In the genomic region with DNA sequence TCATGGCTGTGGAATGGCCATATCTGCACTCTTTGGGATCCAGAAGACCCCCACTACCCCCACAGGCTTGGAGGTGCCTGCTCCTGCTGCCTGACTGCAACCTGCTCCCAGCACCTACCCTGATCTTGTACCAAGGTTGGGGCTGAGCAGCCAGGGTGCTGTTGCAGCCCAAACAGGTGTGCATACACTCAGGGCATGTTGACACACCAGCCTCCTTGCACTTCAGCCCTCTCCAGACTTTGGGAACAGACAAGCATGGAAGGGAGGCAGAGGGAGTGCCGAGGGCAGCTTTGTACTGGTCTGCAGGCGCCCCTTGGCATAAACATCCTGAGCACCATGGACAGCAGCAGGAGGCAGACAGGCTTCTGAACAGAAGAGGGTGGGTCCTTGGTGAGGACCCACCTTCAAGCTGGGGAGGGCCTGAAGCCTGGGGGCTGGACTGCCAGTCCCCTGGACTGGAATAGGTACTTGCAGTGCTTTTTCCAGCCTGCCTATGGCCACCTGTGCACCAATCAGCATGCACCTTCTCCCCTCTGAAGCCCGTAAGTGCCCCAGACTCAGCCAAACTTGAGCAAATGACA, we compare ENCODE assay signal across 3 cellular contexts.
TF ChIP-seq lines count a peak whose summit lies in the region.

No MANE protein-coding gene starts in this region.

TF ChIP-seq in SK-N-SH, 30 proteins besides CTCF, POLR2A, EP300 and RAD21:
- TF ChIP-seq, protein P1, sequence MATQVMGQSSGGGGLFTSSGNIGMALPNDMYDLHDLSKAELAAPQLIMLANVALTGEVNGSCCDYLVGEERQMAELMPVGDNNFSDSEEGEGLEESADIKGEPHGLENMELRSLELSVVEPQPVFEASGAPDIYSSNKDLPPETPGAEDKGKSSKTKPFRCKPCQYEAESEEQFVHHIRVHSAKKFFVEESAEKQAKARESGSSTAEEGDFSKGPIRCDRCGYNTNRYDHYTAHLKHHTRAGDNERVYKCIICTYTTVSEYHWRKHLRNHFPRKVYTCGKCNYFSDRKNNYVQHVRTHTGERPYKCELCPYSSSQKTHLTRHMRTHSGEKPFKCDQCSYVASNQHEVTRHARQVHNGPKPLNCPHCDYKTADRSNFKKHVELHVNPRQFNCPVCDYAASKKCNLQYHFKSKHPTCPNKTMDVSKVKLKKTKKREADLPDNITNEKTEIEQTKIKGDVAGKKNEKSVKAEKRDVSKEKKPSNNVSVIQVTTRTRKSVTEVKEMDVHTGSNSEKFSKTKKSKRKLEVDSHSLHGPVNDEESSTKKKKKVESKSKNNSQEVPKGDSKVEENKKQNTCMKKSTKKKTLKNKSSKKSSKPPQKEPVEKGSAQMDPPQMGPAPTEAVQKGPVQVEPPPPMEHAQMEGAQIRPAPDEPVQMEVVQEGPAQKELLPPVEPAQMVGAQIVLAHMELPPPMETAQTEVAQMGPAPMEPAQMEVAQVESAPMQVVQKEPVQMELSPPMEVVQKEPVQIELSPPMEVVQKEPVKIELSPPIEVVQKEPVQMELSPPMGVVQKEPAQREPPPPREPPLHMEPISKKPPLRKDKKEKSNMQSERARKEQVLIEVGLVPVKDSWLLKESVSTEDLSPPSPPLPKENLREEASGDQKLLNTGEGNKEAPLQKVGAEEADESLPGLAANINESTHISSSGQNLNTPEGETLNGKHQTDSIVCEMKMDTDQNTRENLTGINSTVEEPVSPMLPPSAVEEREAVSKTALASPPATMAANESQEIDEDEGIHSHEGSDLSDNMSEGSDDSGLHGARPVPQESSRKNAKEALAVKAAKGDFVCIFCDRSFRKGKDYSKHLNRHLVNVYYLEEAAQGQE (IDR thresholded peaks at IDR 0.05; ENCODE audit: low read depth, low read length), result peak; percentile 77; the same call in 1 of the 2 replicates
- TF ChIP-seq POLR2AphosphoS5 (IDR thresholded peaks at IDR 0.05; ENCODE audit: low read depth, low read length), result no peak

TF ChIP-seq in SK-N-SH treated with all-trans-retinoic acid at 6 μM for 48 hours, 23 proteins besides CTCF, POLR2A, EP300 and RAD21:
- TF ChIP-seq ZC3H10 (CRISPR knock-in tag; IDR thresholded peaks at IDR 0.05), result no peak
- TF ChIP-seq BACH2 (CRISPR knock-in tag; IDR thresholded peaks at IDR 0.05; ENCODE audit: borderline replicate concordance), result no peak
- TF ChIP-seq ISL1 (CRISPR knock-in tag; IDR thresholded peaks at IDR 0.05), result no peak
- no peak for TF ChIP-seq ZFP30 (CRISPR knock-in tag; IDR thresholded peaks at IDR 0.05)
- no peak for TF ChIP-seq TCF4 (CRISPR knock-in tag; IDR thresholded peaks at IDR 0.05; ENCODE audit: borderline replicate concordance)
- TF ChIP-seq, protein P2, sequence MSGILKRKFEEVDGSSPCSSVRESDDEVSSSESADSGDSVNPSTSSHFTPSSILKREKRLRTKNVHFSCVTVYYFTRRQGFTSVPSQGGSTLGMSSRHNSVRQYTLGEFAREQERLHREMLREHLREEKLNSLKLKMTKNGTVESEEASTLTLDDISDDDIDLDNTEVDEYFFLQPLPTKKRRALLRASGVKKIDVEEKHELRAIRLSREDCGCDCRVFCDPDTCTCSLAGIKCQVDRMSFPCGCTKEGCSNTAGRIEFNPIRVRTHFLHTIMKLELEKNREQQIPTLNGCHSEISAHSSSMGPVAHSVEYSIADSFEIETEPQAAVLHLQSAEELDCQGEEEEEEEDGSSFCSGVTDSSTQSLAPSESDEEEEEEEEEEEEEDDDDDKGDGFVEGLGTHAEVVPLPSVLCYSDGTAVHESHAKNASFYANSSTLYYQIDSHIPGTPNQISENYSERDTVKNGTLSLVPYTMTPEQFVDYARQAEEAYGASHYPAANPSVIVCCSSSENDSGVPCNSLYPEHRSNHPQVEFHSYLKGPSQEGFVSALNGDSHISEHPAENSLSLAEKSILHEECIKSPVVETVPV (CRISPR knock-in tag; IDR thresholded peaks at IDR 0.05), result no peak
- TF ChIP-seq, protein P3, sequence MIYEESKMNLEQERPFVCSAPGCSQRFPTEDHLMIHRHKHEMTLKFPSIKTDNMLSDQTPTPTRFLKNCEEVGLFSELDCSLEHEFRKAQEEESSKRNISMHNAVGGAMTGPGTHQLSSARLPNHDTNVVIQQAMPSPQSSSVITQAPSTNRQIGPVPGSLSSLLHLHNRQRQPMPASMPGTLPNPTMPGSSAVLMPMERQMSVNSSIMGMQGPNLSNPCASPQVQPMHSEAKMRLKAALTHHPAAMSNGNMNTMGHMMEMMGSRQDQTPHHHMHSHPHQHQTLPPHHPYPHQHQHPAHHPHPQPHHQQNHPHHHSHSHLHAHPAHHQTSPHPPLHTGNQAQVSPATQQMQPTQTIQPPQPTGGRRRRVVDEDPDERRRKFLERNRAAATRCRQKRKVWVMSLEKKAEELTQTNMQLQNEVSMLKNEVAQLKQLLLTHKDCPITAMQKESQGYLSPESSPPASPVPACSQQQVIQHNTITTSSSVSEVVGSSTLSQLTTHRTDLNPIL (CRISPR knock-in tag; IDR thresholded peaks at IDR 0.05; ENCODE audit: low read depth), result no peak
- TF ChIP-seq, protein P4, sequence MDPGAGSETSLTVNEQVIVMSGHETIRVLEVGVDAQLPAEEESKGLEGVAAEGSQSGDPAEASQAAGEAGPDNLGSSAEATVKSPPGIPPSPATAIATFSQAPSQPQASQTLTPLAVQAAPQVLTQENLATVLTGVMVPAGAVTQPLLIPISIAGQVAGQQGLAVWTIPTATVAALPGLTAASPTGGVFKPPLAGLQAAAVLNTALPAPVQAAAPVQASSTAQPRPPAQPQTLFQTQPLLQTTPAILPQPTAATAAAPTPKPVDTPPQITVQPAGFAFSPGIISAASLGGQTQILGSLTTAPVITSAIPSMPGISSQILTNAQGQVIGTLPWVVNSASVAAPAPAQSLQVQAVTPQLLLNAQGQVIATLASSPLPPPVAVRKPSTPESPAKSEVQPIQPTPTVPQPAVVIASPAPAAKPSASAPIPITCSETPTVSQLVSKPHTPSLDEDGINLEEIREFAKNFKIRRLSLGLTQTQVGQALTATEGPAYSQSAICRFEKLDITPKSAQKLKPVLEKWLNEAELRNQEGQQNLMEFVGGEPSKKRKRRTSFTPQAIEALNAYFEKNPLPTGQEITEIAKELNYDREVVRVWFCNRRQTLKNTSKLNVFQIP (CRISPR knock-in tag; IDR thresholded peaks at IDR 0.05; ENCODE audit: borderline replicate concordance, low read depth), result no peak
- TF ChIP-seq GLIS3 (CRISPR knock-in tag; IDR thresholded peaks at IDR 0.05), result no peak
- no peak for TF ChIP-seq ZFP3 (CRISPR knock-in tag; IDR thresholded peaks at IDR 0.05)
- no peak for TF ChIP-seq PPARA (CRISPR knock-in tag; IDR thresholded peaks at IDR 0.05; ENCODE audit: borderline replicate concordance)
- TF ChIP-seq ZNF8 (CRISPR knock-in tag; IDR thresholded peaks at IDR 0.05), result no peak
TF ChIP-seq in SK-N-SH treated with all-trans-retinoic acid at 6 μM for 48 hours: peak in this region for 0.

TF ChIP-seq in GM12878, 131 proteins besides CTCF, POLR2A, EP300 and RAD21 (continued from another document):
- TF ChIP-seq TAF1 (IDR thresholded peaks at IDR 0.05; ENCODE audit: borderline replicate concordance, low read depth, low read length) (no peak), ETV6 (conservative IDR thresholded peaks at IDR 0.05 in 1 of 2, IDR thresholded peaks at IDR 0.05 in 1 of 2; ENCODE audit: borderline replicate concordance in 1 of 2, low read depth in 1 of 2) (no peak)
- TF ChIP-seq, protein P1 (IDR thresholded peaks at IDR 0.05; ENCODE audit: low read depth, low read length), result peak; percentile 75; the same call in 1 of the 2 replicates
TF ChIP-seq in GM12878: peak in this region for 1.
